In genomic region chr1:181189691-181190361, GRCh38 we compare ENCODE assay signal across 7 cellular contexts.
A peak's percentile ranks its signal among the peaks of the same experiment; 100 is the strongest.
DNase-seq lines count a peak whose midpoint lies in the region; ATAC-seq and TF ChIP-seq lines count a peak whose summit lies in the region.

No MANE protein-coding gene starts in this region.

- ATAC-seq in HG02884 (IDR thresholded peaks at IDR 0.05; ENCODE audit: unreplicated experiment) = peak; percentile 60
- ATAC-seq in activated CD8-positive, alpha-beta memory T cell treated with anti-CD3 and anti-CD28 coated beads, Interleukin-2, amount 10 ng/mL, durations not matched to agents 7 days and 5 days = peak; percentile 91
- ATAC-seq in naive B cell (ENCODE audit: low read depth in 2 of 2) = peak; percentile 65 to 79

- H3K27me3 Mint-ChIP-seq in activated CD8-positive, alpha-beta memory T cell treated with anti-CD3 and anti-CD28 coated beads, Interleukin-2, amount 10 ng/mL, durations not matched to agents 7 days and 5 days = peaks cover 9% of the 10 kb centered on the region
- peaks cover 38 to 80% (median 49%) of the 10 kb centered on the region in 3 donors for H3K27me3 Mint-ChIP-seq in naive B cell

- H3K36me3 Mint-ChIP-seq in activated CD8-positive, alpha-beta memory T cell treated with anti-CD3 and anti-CD28 coated beads, Interleukin-2, amount 10 ng/mL, durations not matched to agents 7 days and 5 days = no peaks in the 10 kb centered on the region
- H3K36me3 Mint-ChIP-seq in naive B cell = peaks cover 0 to 9% of the 10 kb centered on the region in 2 donors

- TF ChIP-seq CTCF in GM12873 (IDR thresholded peaks at IDR 0.05; ENCODE audit: insufficient read depth, low read depth, low read length, missing control alignments) (peak; percentile 99), epithelial cell of proximal tubule (conservative IDR thresholded peaks at IDR 0.05; ENCODE audit: low read depth, low read length) (peak; percentile 92)

- H3K4me3 Mint-ChIP-seq in activated CD8-positive, alpha-beta memory T cell treated with anti-CD3 and anti-CD28 coated beads, Interleukin-2, amount 10 ng/mL, durations not matched to agents 7 days and 5 days = no peak overlapping the region
- H3K4me3 Mint-ChIP-seq in naive B cell = peak overlapping the region in 4 of 8 donors; percentile 40 to 78 (median 58)

- H3K4me1 Mint-ChIP-seq in activated CD8-positive, alpha-beta memory T cell treated with anti-CD3 and anti-CD28 coated beads, Interleukin-2, amount 10 ng/mL, durations not matched to agents 7 days and 5 days = no peaks in the 10 kb centered on the region
- peaks cover 6 to 13% (median 8%) of the 10 kb centered on the region in 3 donors for H3K4me1 Mint-ChIP-seq in naive B cell

- no peaks in the 10 kb centered on the region for H3K9me3 Mint-ChIP-seq in activated CD8-positive, alpha-beta memory T cell treated with anti-CD3 and anti-CD28 coated beads, Interleukin-2, amount 10 ng/mL, durations not matched to agents 7 days and 5 days (ENCODE audit: low read depth)
- H3K9me3 Mint-ChIP-seq in naive B cell = peaks cover 0 to 10% (median 5%) of the 10 kb centered on the region in 7 donors

- peak overlapping the region; percentile 50 for H3K4me3 ChIP-seq in epithelial cell of proximal tubule (ENCODE audit: low read depth, low read length)

- H3K27ac Mint-ChIP-seq in activated CD8-positive, alpha-beta memory T cell treated with anti-CD3 and anti-CD28 coated beads, Interleukin-2, amount 10 ng/mL, durations not matched to agents 7 days and 5 days = no peak overlapping the region
- H3K27ac Mint-ChIP-seq in naive B cell = peak overlapping the region in 1 of 6 donors; percentile 87

- CTCF ChIA-PET in activated CD8-positive, alpha-beta memory T cell treated with anti-CD3 and anti-CD28 coated beads, Interleukin-2, amount 10 ng/mL, durations not matched to agents 7 days and 5 days (lab: Charles Lee) = interaction anchor here (0.7 to 8.7 kb wide), 17 partner anchors 9 to 747 kb away, joined by 3 to 102 read pairs (median 4); no protein-coding TSS in a partner anchor

- peak; percentile 26 for DNase-seq in NCI-H82 treated with DMSO at 0.1 percent for 48 hours (lab: John Stamatoyannopoulos, UW; ENCODE audit: unreplicated experiment)
- DNase-seq in activated CD8-positive, alpha-beta memory T cell treated with anti-CD3 and anti-CD28 coated beads, Interleukin-2, amount 10 ng/mL, durations not matched to agents 7 days and 5 days = peak; percentile 76
- DNase-seq in epithelial cell of proximal tubule (ENCODE audit: low read depth) = no peak
- DNase-seq in naive B cell = peak; percentile 43
- peak; percentile 26 to 57 for DNase-seq in stimulated activated CD8-positive, alpha-beta memory T cell treated with anti-CD3 and anti-CD28 coated beads, Interleukin-7, amount 100 ng/mL, for 4 hours (ENCODE audit: low read depth in 2 of 2)
